11 cellular contexts compared by ENCODE assay signal in the genomic region with DNA sequence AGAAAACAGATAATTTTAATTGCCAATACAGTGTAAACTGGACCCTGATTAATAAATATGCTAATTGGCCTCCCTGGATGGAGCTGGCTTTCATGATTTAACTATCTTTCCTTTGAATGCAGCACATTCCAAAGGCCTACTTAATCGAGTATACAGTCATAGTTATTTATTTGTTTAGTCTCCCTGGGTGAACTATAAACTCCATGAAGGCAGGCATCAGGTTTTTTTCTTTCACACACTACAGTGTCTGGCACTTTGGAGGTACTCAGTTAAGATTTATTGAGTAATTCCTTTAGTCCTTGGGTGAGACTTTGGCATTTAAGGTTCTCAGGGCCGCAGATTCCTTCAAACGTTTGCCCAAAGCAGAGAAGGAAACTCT. TPM values are rescaled to one million over a fixed set of nuclear protein-coding genes. Genes with fewer than 3 reads are reported as not detected.
DNase-seq lines count a peak whose midpoint lies in the region; ATAC-seq and TF ChIP-seq lines count a peak whose summit lies in the region.
"Had no signal": no experiment of that assay in that cellular context is flagged by ENCODE, and none has a peak within 500 bp of the region (broad histone marks: within the 10 kb centered on the region; RNA-seq: fewer than 3 reads in every experiment).

No MANE protein-coding gene starts in this region.

- H3K27me3 ChIP-seq in dorsolateral prefrontal cortex = no peaks in the 10 kb centered on the region
- H3K27me3 ChIP-seq in muscle layer of colon (ENCODE audit: control insufficient read depth in 1 of 2, insufficient read depth in 2 of 2, low read length in 2 of 2) = no peaks in the 10 kb centered on the region
- H3K27me3 ChIP-seq in thoracic aorta (replicated peaks; ENCODE audit: insufficient read depth) = no peaks in the 10 kb centered on the region

- H3K4me3 ChIP-seq in dorsolateral prefrontal cortex (no peak overlapping the region), muscle layer of colon (ENCODE audit: low read depth in 1 of 2, low read length in 2 of 2) (peak overlapping the region in 1 of 2 donors; percentile 3), thoracic aorta (peak overlapping the region; percentile 37)

- TF ChIP-seq CTCF in RWPE1 (conservative IDR thresholded peaks at IDR 0.05; ENCODE audit: low read depth) (no peak), dorsolateral prefrontal cortex (IDR thresholded peaks at IDR 0.05 in 54 of 56, conservative IDR thresholded peaks at IDR 0.05 in 2 of 56; ENCODE audit: low read depth in 1 of 56, partially characterized antibody in 56 of 56) (no peak), thoracic aorta (IDR thresholded peaks at IDR 0.05) (no peak)

- H3K4me1 ChIP-seq in muscle layer of colon (ENCODE audit: insufficient read depth, low read length) (peaks cover 66% of the 10 kb centered on the region), thoracic aorta (ENCODE audit: control insufficient read depth in 1 of 2, low read depth in 2 of 2) (peaks cover 34 to 88% of the 10 kb centered on the region in 2 donors)

- DNase-seq in RWPE1 (ENCODE audit: low spot score) (no peak), dorsolateral prefrontal cortex (no peak), thoracic aorta (ENCODE audit: low spot score) (no peak), NCI-H345 treated with DMSO at 0.1 percent for 48 hours (lab: John Stamatoyannopoulos, UW; ENCODE audit: unreplicated experiment) (no peak), RKO (ENCODE audit: low spot score) (no peak)
- DNase-seq: CD4-positive, CD25-positive, alpha-beta regulatory T cell; NCI-H526 had no signal

- H3K9me3 ChIP-seq in muscle layer of colon (ENCODE audit: low read length) = no peaks in the 10 kb centered on the region
- H3K9me3 ChIP-seq in thoracic aorta = no peaks in the 10 kb centered on the region

- POLR2A ChIA-PET in RWPE1 (lab: Yijun Ruan, JAX; ENCODE audit: low non-redundant PET) = no interaction called here

- H3K27ac ChIP-seq in RWPE1 (peak overlapping the region; percentile 82), dorsolateral prefrontal cortex (peak overlapping the region in 56 of 59 donors; percentile 0 to 97 (median 62)), muscle layer of colon (ENCODE audit: low read depth, low read length) (peak overlapping the region; percentile 76), thoracic aorta (peak overlapping the region; percentile 87)

- H3K36me3 ChIP-seq in muscle layer of colon (ENCODE audit: insufficient read depth, low read length) = no peaks in the 10 kb centered on the region
- no peaks in the 10 kb centered on the region for H3K36me3 ChIP-seq in thoracic aorta

- CTCF ChIA-PET in RWPE1 (lab: Yijun Ruan, JAX) = interaction anchor here (0.7 kb wide), 2 partner anchors 43 to 276 kb away, joined by 4 to 6 read pairs; no protein-coding TSS in a partner anchor

- H3K9ac ChIP-seq in muscle layer of colon (ENCODE audit: low read length) = no peak overlapping the region

- ATAC-seq in thoracic aorta (ENCODE audit: insufficient number of reproducible peaks, low FRiP score, low read depth) (no peak), GM21786 (IDR thresholded peaks at IDR 0.05; ENCODE audit: unreplicated experiment) (no peak), HG03342 (IDR thresholded peaks at IDR 0.05; ENCODE audit: unreplicated experiment) (no peak)
- ATAC-seq: activated T-helper 17 cell treated with anti-CD3 and anti-CD28 coated beads, Interleukin-2, amount 50 U/mL, for 72 hours had no signal

- intact Hi-C loops in dorsolateral prefrontal cortex (cut with DNase I) = no loop called here

RNA-seq across cellular contexts. Expression of a gene that starts 20.4 kb away (rescaled TPM):
- 100 to 1,000 TPM in 119 of 120 experiments, 10 to 100 TPM in 1; 95.5 to 189 (median 149) TPM for total RNA-seq in dorsolateral prefrontal cortex
- 100 to 1,000 TPM in 1 of 2 donors, 10 to 100 TPM in 1; 89.8 to 124 TPM for total RNA-seq in thoracic aorta
